In the genomic region with DNA sequence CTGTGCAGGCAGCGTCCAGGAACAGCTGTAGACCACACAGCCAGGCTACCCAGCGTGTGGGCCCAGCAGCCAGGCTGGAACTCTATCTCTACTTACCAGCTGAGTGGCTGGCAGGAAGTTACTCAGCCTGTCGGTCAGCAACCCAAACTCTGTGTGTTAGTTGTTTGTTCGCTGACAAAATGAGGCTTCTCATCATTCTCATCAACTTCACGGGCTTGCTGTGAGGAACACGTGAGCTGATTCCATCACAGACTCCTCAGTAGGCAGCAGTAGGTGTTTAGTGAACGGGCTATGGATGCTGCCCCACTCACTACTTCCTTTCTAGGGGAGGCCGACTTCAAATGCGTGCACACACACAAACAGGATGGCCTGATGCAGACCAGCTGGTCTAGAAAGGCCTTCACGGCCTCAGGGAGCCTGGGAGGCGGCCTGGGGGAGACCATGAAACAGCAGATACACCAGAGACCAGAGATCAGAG, we compare ENCODE assay signal across 11 cellular contexts. TPM values are rescaled to one million over a fixed set of nuclear protein-coding genes. Genes with fewer than 3 reads are reported as not detected.
DNase-seq lines count a peak whose midpoint lies in the region; ATAC-seq, FAIRE-seq and TF ChIP-seq lines count a peak whose summit lies in the region.
"Had no signal": no experiment of that assay in that cellular context is flagged by ENCODE, and none has a peak within 500 bp of the region (broad histone marks: within the 10 kb centered on the region; RNA-seq: fewer than 3 reads in every experiment).

No MANE protein-coding gene starts in this region.

- H3K36me3 Mint-ChIP-seq in activated CD4-positive, alpha-beta T cell treated with anti-CD3 and anti-CD28 coated beads, Interleukin-2, amount 10 ng/mL, durations not matched to agents 24 days and 14 days (ENCODE audit: low read depth) = no peaks in the 10 kb centered on the region

- peaks cover 3% of the 10 kb centered on the region for H3K27me3 Mint-ChIP-seq in activated CD4-positive, alpha-beta T cell treated with anti-CD3 and anti-CD28 coated beads, Interleukin-2, amount 10 ng/mL, durations not matched to agents 24 days and 14 days

- peak overlapping the region; percentile 87 for H3K27ac Mint-ChIP-seq in activated CD4-positive, alpha-beta T cell treated with anti-CD3 and anti-CD28 coated beads, Interleukin-2, amount 10 ng/mL, durations not matched to agents 24 days and 14 days

- TF ChIP-seq CTCF in RWPE1 (conservative IDR thresholded peaks at IDR 0.05; ENCODE audit: low read depth) (no peak), endothelial cell of umbilical vein (IDR thresholded peaks at IDR 0.05; ENCODE audit: extremely low read depth in 1 of 2, insufficient read depth in 1 of 2, low read depth in 1 of 2, low read length in 2 of 2) (no peak)

- H2AFZ ChIP-seq in endothelial cell of umbilical vein (ENCODE audit: low read depth, low read length) = peak overlapping the region; percentile 95

- H3K36me3 ChIP-seq in endothelial cell of umbilical vein (ENCODE audit: control insufficient read depth in 2 of 2, extremely low read depth in 1 of 2, insufficient read depth in 2 of 2, low read length in 2 of 2) = no peaks in the 10 kb centered on the region

- H3K9me3 Mint-ChIP-seq in activated CD4-positive, alpha-beta T cell treated with anti-CD3 and anti-CD28 coated beads, Interleukin-2, amount 10 ng/mL, durations not matched to agents 24 days and 14 days = no peaks in the 10 kb centered on the region

- peak overlapping the region; percentile 23 for H3K4me2 ChIP-seq in endothelial cell of umbilical vein (ENCODE audit: insufficient read depth, low read length)

- H3K27me3 ChIP-seq in endothelial cell of umbilical vein (ENCODE audit: control insufficient read depth in 2 of 2, insufficient read depth in 2 of 2, low read length in 2 of 2) = no peaks in the 10 kb centered on the region

- DNase-seq in activated CD4-positive, alpha-beta T cell treated with anti-CD3 and anti-CD28 coated beads, Interleukin-2, amount 10 ng/mL, durations not matched to agents 24 days and 14 days = peak; percentile 62
- DNase-seq in activated CD4-positive, alpha-beta T cell treated with anti-CD3 and anti-CD28 coated beads for 48 hours = no peak
- DNase-seq in RWPE1 (ENCODE audit: low spot score) = no peak
- DNase-seq in endothelial cell of umbilical vein (ENCODE audit: low read depth, low spot score) = peak; percentile 88
- peak; percentile 51 for DNase-seq in smooth muscle cell of the brain vasculature (ENCODE audit: low read depth, low spot score)
- no peak for DNase-seq in NCI-H446 treated with DMSO at 0.1 percent for 48 hours (lab: John Stamatoyannopoulos, UW)
- DNase-seq: activated CD4-positive, alpha-beta T cell treated with anti-CD3 and anti-CD28 coated beads, Interleukin-2, amount 50 U/mL, for 48 hours; NCI-H2171 treated with DMSO at 0.1 percent for 48 hours had no signal

- H3K9me3 ChIP-seq in endothelial cell of umbilical vein (replicated peaks; ENCODE audit: control insufficient read depth, insufficient read depth, low read length) = no peaks in the 10 kb centered on the region

- H3K79me2 ChIP-seq in endothelial cell of umbilical vein (ENCODE audit: control insufficient read depth, insufficient read depth, low read length) = no peaks in the 10 kb centered on the region

- peak overlapping the region; percentile 76 for H3K9ac ChIP-seq in endothelial cell of umbilical vein (replicated peaks; ENCODE audit: extremely low read depth, insufficient read depth, low read length)

- POLR2A ChIA-PET in RWPE1 (lab: Yijun Ruan, JAX; ENCODE audit: low non-redundant PET) = interaction anchor here (0.5 kb wide), 1 partner anchor 22 kb away, joined by 4 read pairs; no protein-coding TSS in a partner anchor
- POLR2A ChIA-PET in endothelial cell of umbilical vein (lab: Charles Lee) = interaction anchor here (0.7 kb wide), 1 partner anchor 12 kb away, joined by 3 read pairs; the partner anchor contains the start of gene CAPN1

- H3K27ac ChIP-seq in RWPE1 (peak overlapping the region; percentile 31), endothelial cell of umbilical vein (ENCODE audit: insufficient read depth, low read depth, low read length) (peak overlapping the region; percentile 92)

- no TSS peak for BruUV-seq in endothelial cell of umbilical vein (replicated peaks; lab: Mats Ljungman, UMichigan)

- peaks cover 15% of the 10 kb centered on the region for H3K4me1 ChIP-seq in endothelial cell of umbilical vein (ENCODE audit: control insufficient read depth, extremely low read depth, insufficient read depth, low read length)

- intact Hi-C loops in activated CD4-positive, alpha-beta T cell treated with anti-CD3 and anti-CD28 coated beads, Interleukin-2, amount 10 ng/mL, durations not matched to agents 24 days and 14 days (cut with micrococcal nuclease) = no loop called here
- intact Hi-C loops in endothelial cell of umbilical vein (cut with micrococcal nuclease) = loop anchor here (1.0 kb wide), 1 partner anchor 35 kb away; the partner anchor contains the start of gene SYVN1

- ATAC-seq in HG03378 (IDR thresholded peaks at IDR 0.05; ENCODE audit: unreplicated experiment) (no peak), GM21528 (IDR thresholded peaks at IDR 0.05; ENCODE audit: low FRiP score, unreplicated experiment) (no peak)

- H3K4me3 Mint-ChIP-seq in activated CD4-positive, alpha-beta T cell treated with anti-CD3 and anti-CD28 coated beads, Interleukin-2, amount 10 ng/mL, durations not matched to agents 24 days and 14 days = no peak overlapping the region

- TF ChIP-seq POLR2A in endothelial cell of umbilical vein (IDR thresholded peaks at IDR 0.05; ENCODE audit: low read depth, low read length) = peak; percentile 69

- no peaks in the 10 kb centered on the region for H4K20me1 ChIP-seq in endothelial cell of umbilical vein (replicated peaks; ENCODE audit: control insufficient read depth, extremely low read depth, insufficient read depth, low read length)

- dilution Hi-C loops in endothelial cell of umbilical vein (cut with MboI; ENCODE audit: extremely low pct_ligation_motif_present, low sequenced_read_pairs) = no loop called here

- no peak overlapping the region for H3K4me3 ChIP-seq in endothelial cell of umbilical vein (replicated peaks in 1 of 3; ENCODE audit: insufficient read depth in 1 of 3, low read depth in 1 of 3, low read length in 3 of 3)

- peak; percentile 89 for FAIRE-seq in endothelial cell of umbilical vein (lab: Jason Lieb, UNC)

- no peaks in the 10 kb centered on the region for H3K9me1 ChIP-seq in endothelial cell of umbilical vein (replicated peaks; ENCODE audit: control insufficient read depth, extremely low read depth, insufficient read depth, low read length)

- H3K4me1 Mint-ChIP-seq in activated CD4-positive, alpha-beta T cell treated with anti-CD3 and anti-CD28 coated beads, Interleukin-2, amount 10 ng/mL, durations not matched to agents 24 days and 14 days = peaks cover 10% of the 10 kb centered on the region

- CTCF ChIA-PET in RWPE1 (lab: Yijun Ruan, JAX) (no interaction called here), endothelial cell of umbilical vein (lab: Charles Lee) (interaction anchor here (0.7 to 2.7 kb wide), 6 partner anchors 11 to 59 kb away, joined by 3 to 11 read pairs (median 4); partner anchors contain the start of genes CAPN1 and TM7SF2)

RNA-seq across cellular contexts. Expression of gene SPDYC, which starts 0.8 kb away (rescaled TPM):
- not detected in 2 replicates for total RNA-seq in activated CD4-positive, alpha-beta T cell treated with anti-CD3 and anti-CD28 coated beads, Interleukin-2, amount 10 ng/mL, durations not matched to agents 24 days and 14 days
- not detected in 2 replicates for total RNA-seq in endothelial cell of umbilical vein
- polyA plus RNA-seq in endothelial cell of umbilical vein = not detected in 2 replicates
- not detected in 2 replicates for polyA plus RNA-seq in endothelial cell of umbilical vein (2011; cell fraction: cytosol; rRNA removed)
- polyA plus RNA-seq in endothelial cell of umbilical vein (2011; cell fraction: nucleus; rRNA removed) = not detected in 2 replicates
- not detected in 2 replicates for polyA plus RNA-seq in endothelial cell of umbilical vein (2012)
- polyA minus RNA-seq in endothelial cell of umbilical vein = 0.40 TPM in 1 of 2 replicates, not detected in the other
- not detected for polyA minus RNA-seq in endothelial cell of umbilical vein (2011; cell fraction: cytosol; rRNA and poly(A)+ RNA removed)
- not detected in 2 replicates for polyA minus RNA-seq in endothelial cell of umbilical vein (2011; cell fraction: nucleus; rRNA and poly(A)+ RNA removed)
- total RNA-seq: lower leg skin had no signal

RNA-seq across cellular contexts. Expression of gene CAPN1, which starts 12.5 kb away (rescaled TPM):
- 87.1 and 96.5 TPM in 2 replicates for total RNA-seq in activated CD4-positive, alpha-beta T cell treated with anti-CD3 and anti-CD28 coated beads, Interleukin-2, amount 10 ng/mL, durations not matched to agents 24 days and 14 days
- 201 and 217 TPM in 2 replicates for total RNA-seq in endothelial cell of umbilical vein
- polyA plus RNA-seq in endothelial cell of umbilical vein = 218 and 293 TPM in 2 replicates
- 104 and 130 TPM in 2 replicates for polyA plus RNA-seq in endothelial cell of umbilical vein (2011; cell fraction: cytosol; rRNA removed)
- 220 and 267 TPM in 2 replicates for polyA plus RNA-seq in endothelial cell of umbilical vein (2011; cell fraction: nucleus; rRNA removed)
- polyA plus RNA-seq in endothelial cell of umbilical vein (2012) = 180 and 197 TPM in 2 replicates
- 155 and 183 TPM in 2 replicates for polyA minus RNA-seq in endothelial cell of umbilical vein
- 76.0 TPM for polyA minus RNA-seq in endothelial cell of umbilical vein (2011; cell fraction: cytosol; rRNA and poly(A)+ RNA removed)
- 79.3 and 107 TPM in 2 replicates for polyA minus RNA-seq in endothelial cell of umbilical vein (2011; cell fraction: nucleus; rRNA and poly(A)+ RNA removed)

RNA-seq across cellular contexts. Expression of gene SYVN1, which starts 34.9 kb away (rescaled TPM):
- 36.9 and 39.0 TPM in 2 replicates for total RNA-seq in activated CD4-positive, alpha-beta T cell treated with anti-CD3 and anti-CD28 coated beads, Interleukin-2, amount 10 ng/mL, durations not matched to agents 24 days and 14 days
- 34.5 and 36.0 TPM in 2 replicates for total RNA-seq in endothelial cell of umbilical vein
- 39.1 and 45.1 TPM in 2 replicates for polyA plus RNA-seq in endothelial cell of umbilical vein
- 21.1 and 23.8 TPM in 2 replicates for polyA plus RNA-seq in endothelial cell of umbilical vein (2011; cell fraction: cytosol; rRNA removed)
- 66.5 and 85.9 TPM in 2 replicates for polyA plus RNA-seq in endothelial cell of umbilical vein (2011; cell fraction: nucleus; rRNA removed)
- polyA plus RNA-seq in endothelial cell of umbilical vein (2012) = 23.8 and 26.9 TPM in 2 replicates
- polyA minus RNA-seq in endothelial cell of umbilical vein = 119 and 128 TPM in 2 replicates
- polyA minus RNA-seq in endothelial cell of umbilical vein (2011; cell fraction: cytosol; rRNA and poly(A)+ RNA removed) = 19.5 TPM
- polyA minus RNA-seq in endothelial cell of umbilical vein (2011; cell fraction: nucleus; rRNA and poly(A)+ RNA removed) = 29.6 and 50.5 TPM in 2 replicates

RNA-seq across cellular contexts. Expression of gene MRPL49, which starts 47.1 kb away (rescaled TPM):
- 78.1 and 81.4 TPM in 2 replicates for total RNA-seq in activated CD4-positive, alpha-beta T cell treated with anti-CD3 and anti-CD28 coated beads, Interleukin-2, amount 10 ng/mL, durations not matched to agents 24 days and 14 days
- 49.7 and 51.6 TPM in 2 replicates for total RNA-seq in endothelial cell of umbilical vein
- polyA plus RNA-seq in endothelial cell of umbilical vein = 76.8 and 90.4 TPM in 2 replicates
- 60.2 and 65.0 TPM in 2 replicates for polyA plus RNA-seq in endothelial cell of umbilical vein (2011; cell fraction: cytosol; rRNA removed)
- 26.6 and 29.5 TPM in 2 replicates for polyA plus RNA-seq in endothelial cell of umbilical vein (2011; cell fraction: nucleus; rRNA removed)
- 36.1 and 37.6 TPM in 2 replicates for polyA plus RNA-seq in endothelial cell of umbilical vein (2012)
- 36.1 and 40.1 TPM in 2 replicates for polyA minus RNA-seq in endothelial cell of umbilical vein
- polyA minus RNA-seq in endothelial cell of umbilical vein (2011; cell fraction: cytosol; rRNA and poly(A)+ RNA removed) = 43.0 TPM
- 8.4 and 11.4 TPM in 2 replicates for polyA minus RNA-seq in endothelial cell of umbilical vein (2011; cell fraction: nucleus; rRNA and poly(A)+ RNA removed)

RNA-seq across cellular contexts. Expression of gene FAU, which starts 47.3 kb away (rescaled TPM):
- 1,048 and 1,049 TPM in 2 replicates for total RNA-seq in activated CD4-positive, alpha-beta T cell treated with anti-CD3 and anti-CD28 coated beads, Interleukin-2, amount 10 ng/mL, durations not matched to agents 24 days and 14 days
- total RNA-seq in endothelial cell of umbilical vein = 746 and 784 TPM in 2 replicates
- polyA plus RNA-seq in endothelial cell of umbilical vein = 741 and 809 TPM in 2 replicates
- polyA plus RNA-seq in endothelial cell of umbilical vein (2011; cell fraction: cytosol; rRNA removed) = 617 and 778 TPM in 2 replicates
- 248 and 301 TPM in 2 replicates for polyA plus RNA-seq in endothelial cell of umbilical vein (2011; cell fraction: nucleus; rRNA removed)
- polyA plus RNA-seq in endothelial cell of umbilical vein (2012) = 942 and 1,263 TPM in 2 replicates
- polyA minus RNA-seq in endothelial cell of umbilical vein = 207 and 228 TPM in 2 replicates
- polyA minus RNA-seq in endothelial cell of umbilical vein (2011; cell fraction: cytosol; rRNA and poly(A)+ RNA removed) = 448 TPM
- polyA minus RNA-seq in endothelial cell of umbilical vein (2011; cell fraction: nucleus; rRNA and poly(A)+ RNA removed) = 47.7 and 69.2 TPM in 2 replicates

Comparison
In these comparisons a context has a peak if more than half of its experiments do, and no peak if none do; other contexts are left out.
1. DNase-seq: peak in activated CD4-positive, alpha-beta T cell treated with anti-CD3 and anti-CD28 coated beads, Interleukin-2, amount 10 ng/mL, durations not matched to agents 24 days and 14 days (single experiment), endothelial cell of umbilical vein (single experiment) and smooth muscle cell of the brain vasculature (single experiment); none in activated CD4-positive, alpha-beta T cell treated with anti-CD3 and anti-CD28 coated beads for 48 hours (single experiment), RWPE1 (single experiment) and NCI-H446 treated with DMSO at 0.1 percent for 48 hours (single experiment).